8 cellular contexts compared by ENCODE assay signal in genomic region chr5:181181650-181182565, GRCh38. TPM values are rescaled to one million over a fixed set of nuclear protein-coding genes. Genes with fewer than 3 reads are reported as not detected.
DNase-seq lines count a peak whose midpoint lies in the region; ATAC-seq and FAIRE-seq lines count a peak whose summit lies in the region.

No MANE protein-coding gene starts in this region.

- no peaks in the 10 kb centered on the region for H3K79me1 ChIP-seq in neuronal stem cell (ENCODE audit: low read depth, low read length)

- no peak overlapping the region for H2BK5ac ChIP-seq in neuronal stem cell (ENCODE audit: low read length)

- peak overlapping the region; percentile 66 for H2AFZ ChIP-seq in neuronal stem cell (ENCODE audit: low read length)

- H3K27ac ChIP-seq in neuronal stem cell (replicated peaks; ENCODE audit: low read length), result no peak overlapping the region

- no peak overlapping the region for H3K18ac ChIP-seq in neuronal stem cell (ENCODE audit: low read length)

- H3K9ac ChIP-seq in neuronal stem cell (ENCODE audit: low read depth, low read length, poor library complexity), result no peak overlapping the region

- no peak overlapping the region for H4K91ac ChIP-seq in neuronal stem cell (ENCODE audit: low read depth, low read length, poor library complexity)

- WGBS in neuronal stem cell (ENCODE audit: extremely low coverage in 2 of 2, insufficient read length in 2 of 2, insufficient replicate concordance in 1 of 2), 2 donors, result no CpG with 5 or more reads among the region's 25 CpGs

- no peak overlapping the region for H3K23ac ChIP-seq in neuronal stem cell (ENCODE audit: low read depth, low read length, poor library complexity)

- H4K8ac ChIP-seq in neuronal stem cell (ENCODE audit: low read depth, low read length), result no peak overlapping the region

- no peak overlapping the region for H2BK12ac ChIP-seq in neuronal stem cell (ENCODE audit: low read length)

- H3K36me3 ChIP-seq in neuronal stem cell (replicated peaks in 1 of 2; ENCODE audit: control insufficient read depth in 2 of 2, insufficient read depth in 2 of 2, low read length in 2 of 2), result no peaks in the 10 kb centered on the region

- H3K4me2 ChIP-seq in neuronal stem cell (ENCODE audit: insufficient read depth, low read length, poor library complexity, severe bottlenecking), result no peak overlapping the region

- H3K4ac ChIP-seq in neuronal stem cell (ENCODE audit: low read length), result no peak overlapping the region

- H2BK120ac ChIP-seq in neuronal stem cell (ENCODE audit: low read depth, low read length), result no peak overlapping the region

- no peak overlapping the region for H3K4me3 ChIP-seq in neuronal stem cell (ENCODE audit: low read length in 2 of 2)

- H3K14ac ChIP-seq in neuronal stem cell (ENCODE audit: low read length), result no peak overlapping the region

- FAIRE-seq in GM19239 (lab: Jason Lieb, UNC), result peak; percentile 68

- H3K27me3 ChIP-seq in neuronal stem cell (ENCODE audit: control insufficient read depth in 3 of 3, insufficient read depth in 3 of 3, low read depth in 1 of 3, low read length in 3 of 3), result no peaks in the 10 kb centered on the region

- ATAC-seq in HG03378 (IDR thresholded peaks at IDR 0.05; ENCODE audit: unreplicated experiment) (peak; percentile 56), esophagus mucosa (peak; percentile 76)

- H3K4me1 ChIP-seq in neuronal stem cell (ENCODE audit: control insufficient read depth in 2 of 2, insufficient read depth in 1 of 2, low read depth in 1 of 2, low read length in 2 of 2), result no peaks in the 10 kb centered on the region

- H2AK5ac ChIP-seq in neuronal stem cell (ENCODE audit: low read depth, low read length), result no peak overlapping the region

- H3K9me3 ChIP-seq in neuronal stem cell (replicated peaks in 1 of 2; ENCODE audit: control insufficient read depth in 2 of 2, insufficient read depth in 1 of 2, low read depth in 1 of 2, low read length in 2 of 2), result no peaks in the 10 kb centered on the region

- DNase-seq in AG08395 (ENCODE audit: low spot score), result peak; percentile 70
- no peak for DNase-seq in GM19239 (ENCODE audit: insufficient read length, low spot score)
- DNase-seq in activated CD4-positive, alpha-beta T cell treated with anti-CD3 and anti-CD28 coated beads for 1 hour, result peak; percentile 46
- no peak for DNase-seq in neuronal stem cell (ENCODE audit: low spot score)
- DNase-seq in NCI-H1694 (lab: John Stamatoyannopoulos, UW), result no peak
- no peak for DNase-seq in amniotic stem cell (lab: John Stamatoyannopoulos, UW)

- H2BK15ac ChIP-seq in neuronal stem cell (ENCODE audit: low read length), result no peak overlapping the region

RNA-seq across cellular contexts. Expression of gene TRIM7, which starts 23.1 kb away (rescaled TPM):
- total RNA-seq in esophagus mucosa, result 36.9 TPM
- polyA plus RNA-seq in neuronal stem cell (2013, experiment 1 of 2), result 0.28 TPM
- polyA plus RNA-seq in neuronal stem cell (2013, experiment 2 of 2), result 0.28 TPM

RNA-seq across cellular contexts. Expression of gene OR2V2, which starts 34.5 kb away (rescaled TPM):
- total RNA-seq in esophagus mucosa, result not detected
- polyA plus RNA-seq in neuronal stem cell (2013, experiment 1 of 2), result not detected
- not detected for polyA plus RNA-seq in neuronal stem cell (2013, experiment 2 of 2)

RNA-seq across cellular contexts. Expression of gene TRIM41, which starts 41.2 kb away (rescaled TPM):
- 16.4 TPM for total RNA-seq in esophagus mucosa
- polyA plus RNA-seq in neuronal stem cell (2013, experiment 1 of 2), result 21.0 TPM
- polyA plus RNA-seq in neuronal stem cell (2013, experiment 2 of 2), result 21.3 TPM

RNA-seq across cellular contexts. Expression of gene OR2V1, which starts 50.9 kb away (rescaled TPM):
- not detected for total RNA-seq in esophagus mucosa
- polyA plus RNA-seq in neuronal stem cell (2013, experiment 1 of 2), result not detected
- not detected for polyA plus RNA-seq in neuronal stem cell (2013, experiment 2 of 2)

Comparison
In these comparisons a context has a peak if more than half of its experiments do, and no peak if none do; other contexts are left out.
1. DNase-seq: peak in AG08395 (single experiment) and activated CD4-positive, alpha-beta T cell treated with anti-CD3 and anti-CD28 coated beads for 1 hour (single experiment); none in GM19239 (single experiment), neuronal stem cell (single experiment), NCI-H1694 (single experiment) and amniotic stem cell (single experiment).